Comparison of ENCODE assay signal across 14 cellular contexts in the genomic region with DNA sequence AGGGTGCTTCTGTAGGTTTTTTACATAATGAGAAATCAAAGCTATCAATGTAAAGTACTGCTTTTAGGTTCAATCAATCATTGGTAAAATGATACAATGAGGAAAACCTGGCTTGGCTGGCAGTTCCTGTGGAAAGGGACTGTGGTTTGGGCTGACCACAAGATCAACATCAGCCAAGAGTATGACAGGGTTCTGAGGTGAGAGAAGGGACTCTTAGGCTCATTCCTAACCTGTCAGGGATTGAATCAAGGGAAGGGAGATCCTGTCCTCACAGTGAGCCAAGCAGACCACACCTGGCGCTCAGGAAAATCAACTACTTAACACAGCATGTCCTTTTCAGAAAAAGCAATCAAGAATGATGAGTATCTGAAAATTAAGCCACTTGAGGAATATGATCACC.
DNase-seq lines count a peak whose midpoint lies in the region; ATAC-seq and TF ChIP-seq lines count a peak whose summit lies in the region.
"Had no signal": no experiment of that assay in that cellular context is flagged by ENCODE, and none has a peak within 500 bp of the region (broad histone marks: within the 10 kb centered on the region; RNA-seq: fewer than 3 reads in every experiment).

No MANE protein-coding gene starts in this region.

- H3K4me3 ChIP-seq in right lobe of liver (no peak overlapping the region), right atrium auricular region (no peak overlapping the region)
- H3K4me3 ChIP-seq: coronary artery, HAP-1 had no signal

- DNase-seq in ELR (ENCODE audit: low read depth) (peak; percentile 41), NCI-H128 (lab: John Stamatoyannopoulos, UW; ENCODE audit: unreplicated experiment) (peak; percentile 54), T1000 (lab: John Stamatoyannopoulos, UW) (peak; percentile 5), right lobe of liver (no peak), hypothalamus (lab: John Stamatoyannopoulos, UW) (no peak), right atrium auricular region (ENCODE audit: low spot score) (no peak), substantia nigra (lab: John Stamatoyannopoulos, UW) (no peak)
- DNase-seq: CD4-positive, alpha-beta memory T cell; KG1; T-helper 17 cell had no signal

- H3K9me3 ChIP-seq in right lobe of liver (no peaks in the 10 kb centered on the region), right atrium auricular region (no peaks in the 10 kb centered on the region)

- TF ChIP-seq CTCF in right lobe of liver (IDR thresholded peaks at IDR 0.05), result no peak
- TF ChIP-seq CTCF in right atrium auricular region (IDR thresholded peaks at IDR 0.05), result no peak

- intact Hi-C loops in right lobe of liver (cut with DNase I), result no loop called here

- H3K27ac ChIP-seq in right lobe of liver, result peak overlapping the region; percentile 33 to 70 (median 66)
- no peak overlapping the region for H3K27ac ChIP-seq in right atrium auricular region
- H3K27ac ChIP-seq in substantia nigra (ENCODE audit: low read depth, low read length, poor library complexity, severe bottlenecking), result no peak overlapping the region
- H3K27ac ChIP-seq: coronary artery had no signal

- H3K36me3 ChIP-seq in right lobe of liver, result no peaks in the 10 kb centered on the region
- H3K36me3 ChIP-seq in right atrium auricular region, result no peaks in the 10 kb centered on the region
- H3K36me3 ChIP-seq: HAP-1 had no signal

- H3K27me3 ChIP-seq in right lobe of liver, result no peaks in the 10 kb centered on the region
- no peaks in the 10 kb centered on the region for H3K27me3 ChIP-seq in right atrium auricular region

- peak in 3 of 4 donors; percentile 8 to 21 (median 14) for ATAC-seq in right lobe of liver
- ATAC-seq in GM21367 (IDR thresholded peaks at IDR 0.05; ENCODE audit: unreplicated experiment), result no peak
- ATAC-seq: stimulated activated effector memory CD8-positive, alpha-beta T cell treated with anti-CD3 and anti-CD28 coated beads, Interleukin-12 subunit alpha, Interleukin-12 subunit beta, amount 100 ng/mL, for 72 hours; T-helper 17 cell had no signal

- no peak for TF ChIP-seq POLR2A in right lobe of liver (IDR thresholded peaks at IDR 0.05)

- WGBS in right lobe of liver (ENCODE audit: insufficient coverage, low coverage, low lambda C conversion rate, missing lambda C conversion rate), result 100% methylated on average over 1 of the region's 1 CpG

- peaks cover 0 to 51% (median 14%) of the 10 kb centered on the region in 4 donors for H3K4me1 ChIP-seq in right lobe of liver
- H3K4me1 ChIP-seq in right atrium auricular region, result peaks cover 0 to under 1% of the 10 kb centered on the region in 2 donors

Comparison
In these comparisons a context has a peak if more than half of its experiments do, and no peak if none do; other contexts are left out.
1. DNase-seq: peak in ELR (single experiment), NCI-H128 (single experiment) and T1000 (single experiment); none in right lobe of liver (0 of 3), hypothalamus (0 of 51), right atrium auricular region (single experiment) and substantia nigra (0 of 49).
2. H3K27ac ChIP-seq: peak in right lobe of liver (3 of 3); none in right atrium auricular region (0 of 2) and substantia nigra (single experiment).